22 cellular contexts compared by ENCODE assay signal in genomic region chr1:185075476-185075875, GRCh38.
"Had no signal": no experiment of that assay in that cellular context is flagged by ENCODE, and none has a peak within 500 bp of the region (broad histone marks: within the 10 kb centered on the region; RNA-seq: fewer than 3 reads in every experiment).

No MANE protein-coding gene starts in this region.

- H3K4me1 ChIP-seq: left lung, prostate gland had no signal

- H3K9me3 ChIP-seq: heart right ventricle, left lung, neutrophil, ovary, prostate gland, right atrium auricular region, spleen had no signal

- ATAC-seq: activated CD8-positive, alpha-beta T cell treated with anti-CD3 and anti-CD28 coated beads, Interleukin-2, amount 10 ng/mL, durations not matched to agents 7 days and 5 days; activated naive CD4-positive, alpha-beta T cell treated with anti-CD3 and anti-CD28 coated beads, Interleukin-2, amount 50 U/mL, for 72 hours; heart right ventricle; left lung; stimulated activated naive CD8-positive, alpha-beta T cell treated with anti-CD3 and anti-CD28 coated beads, Interleukin-15, Interleukin-2, amounts not matched to agents 100 U/mL and 50 U/mL, for 24 hours had no signal

- H3K36me3 ChIP-seq: heart right ventricle, left lung, neutrophil, ovary, prostate gland, right atrium auricular region, spleen had no signal

- H3K27me3 ChIP-seq: heart right ventricle, left lung, neutrophil, ovary, right atrium auricular region, spleen had no signal

- H3K4me3 ChIP-seq: coronary artery, heart right ventricle, left lung, ovary, prostate gland, right atrium auricular region, spleen had no signal

- DNase-seq: activated CD4-positive, alpha-beta T cell treated with anti-CD3 and anti-CD28 coated beads for 1 hour; activated CD4-positive, alpha-beta T cell treated with anti-CD3 and anti-CD28 coated beads, Interleukin-2, amount 50 U/mL, for 1 hour; activated CD8-positive, alpha-beta T cell treated with anti-CD3 and anti-CD28 coated beads, Interleukin-2, amount 10 ng/mL, durations not matched to agents 7 days and 5 days; activated gamma-delta T cell; cerebellar nuclear complex; heart right ventricle; kidney glomerular epithelial cell; left lung; mammary epithelial cell; ovary; spleen; stimulated activated CD4-positive, alpha-beta T cell treated with anti-CD3 and anti-CD28 coated beads, Interleukin-4, amount 100 ng/mL, for 1 hour; stimulated activated naive CD8-positive, alpha-beta T cell treated with anti-CD3 and anti-CD28 coated beads, Interleukin-15, Interleukin-2, amounts not matched to agents 100 U/mL and 50 U/mL, for 24 hours had no signal

- H3K4me3 Mint-ChIP-seq: activated CD8-positive, alpha-beta T cell treated with anti-CD3 and anti-CD28 coated beads, Interleukin-2, amount 10 ng/mL, durations not matched to agents 7 days and 5 days; activated T-helper 1 cell treated with anti-CD3 and anti-CD28 coated beads, Interleukin-12 subunit alpha, Interleukin-12 subunit beta, Interleukin-2, Interleukin-4 antibody, amounts not matched to agents 30 ng/mL and 10 ng/mL and 1 ng/mL, durations not matched to agents 14 hours and 24 hours and 36 hours; nephron had no signal

- H3K27ac Mint-ChIP-seq: activated CD8-positive, alpha-beta T cell treated with anti-CD3 and anti-CD28 coated beads, Interleukin-2, amount 10 ng/mL, durations not matched to agents 7 days and 5 days; activated naive CD4-positive, alpha-beta T cell treated with anti-CD3 and anti-CD28 coated beads, Interleukin-2, amount 50 U/mL, for 72 hours; activated T-helper 1 cell treated with anti-CD3 and anti-CD28 coated beads, Interleukin-12 subunit alpha, Interleukin-12 subunit beta, Interleukin-2, Interleukin-4 antibody, amounts not matched to agents 30 ng/mL and 10 ng/mL and 1 ng/mL, durations not matched to agents 14 hours and 24 hours and 36 hours; nephron had no signal

- H3K4me1 Mint-ChIP-seq: nephron had no signal

- H3K27ac ChIP-seq: coronary artery, heart right ventricle, left lung, neutrophil, ovary, prostate gland, right atrium auricular region, spleen, VCaP had no signal

- FAIRE-seq: bronchial epithelial cell had no signal
